ENCODE assay signal across 17 cellular contexts in the genomic region with DNA sequence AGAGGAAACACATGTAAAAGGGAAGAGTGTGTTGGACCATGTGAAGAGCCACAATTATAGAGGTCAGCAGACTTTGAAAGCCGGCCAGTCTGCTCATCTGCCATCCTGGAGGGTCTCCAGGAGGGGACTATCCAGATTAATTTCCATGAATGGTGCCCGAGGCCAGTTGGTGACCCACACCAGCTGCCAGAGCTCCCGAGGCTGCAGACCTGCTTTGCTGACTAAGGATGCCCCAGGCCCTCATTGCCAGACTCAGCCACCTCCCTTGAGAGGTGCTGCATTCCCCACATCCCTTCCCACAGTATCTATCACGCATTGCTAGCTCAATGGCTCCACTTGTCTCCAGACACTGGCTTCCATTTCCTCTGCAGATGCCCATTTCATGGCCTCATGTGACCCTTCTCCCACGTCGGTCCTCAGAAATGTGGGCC.
"Had no signal": no experiment of that assay in that cellular context is flagged by ENCODE, and none has a peak within 500 bp of the region (broad histone marks: within the 10 kb centered on the region; RNA-seq: fewer than 3 reads in every experiment).

No MANE protein-coding gene starts in this region.

- H3K27ac Mint-ChIP-seq: activated CD4-positive, alpha-beta T cell treated with anti-CD3 and anti-CD28 coated beads, Interleukin-2, amount 10 ng/mL, durations not matched to agents 7 days and 5 days; activated T-helper 17 cell treated with anti-CD3 and anti-CD28 coated beads, Interleukin-2, amount 50 U/mL, for 72 hours; T-helper 1 cell treated with Interleukin-12 subunit alpha and Interleukin-12 subunit beta and Interleukin-4 antibody, amounts not matched to agents 30 μg/mL and 1 μg/mL, for 36 hours had no signal

- H3K27me3 Mint-ChIP-seq: activated CD4-positive, alpha-beta T cell treated with anti-CD3 and anti-CD28 coated beads, Interleukin-2, amount 10 ng/mL, durations not matched to agents 7 days and 5 days; activated T-helper 17 cell treated with anti-CD3 and anti-CD28 coated beads, Interleukin-2, amount 50 U/mL, for 72 hours had no signal

- H3K27ac ChIP-seq: breast epithelium, esophagus squamous epithelium, foreskin keratinocyte, heart right ventricle, left ventricle myocardium inferior, parathyroid adenoma, stomach, vagina had no signal

- DNase-seq: activated CD4-positive, alpha-beta T cell treated with anti-CD3 and anti-CD28 coated beads, Interleukin-2, amount 10 ng/mL, durations not matched to agents 7 days and 5 days; activated CD4-positive, CD25-positive, alpha-beta regulatory T cell; activated CD8-positive, alpha-beta memory T cell treated with anti-CD3 and anti-CD28 coated beads for 24 hours; activated naive CD4-positive, alpha-beta T cell treated with anti-CD3 and anti-CD28 coated beads, Interleukin-2, amount 50 U/mL, for 16 hours; amygdala; esophagus squamous epithelium; foreskin keratinocyte; heart right ventricle; left ventricle myocardium inferior; stimulated activated CD4-positive, alpha-beta T cell treated with anti-CD3 and anti-CD28 coated beads, Interleukin-4, amount 100 ng/mL, for 4 hours; stomach had no signal

- H3K9me3 Mint-ChIP-seq: activated CD4-positive, alpha-beta T cell treated with anti-CD3 and anti-CD28 coated beads, Interleukin-2, amount 10 ng/mL, durations not matched to agents 7 days and 5 days; activated T-helper 17 cell treated with anti-CD3 and anti-CD28 coated beads, Interleukin-2, amount 50 U/mL, for 72 hours; T-helper 1 cell treated with Interleukin-12 subunit alpha and Interleukin-12 subunit beta and Interleukin-4 antibody, amounts not matched to agents 30 μg/mL and 1 μg/mL, for 36 hours had no signal

- H3K4me3 ChIP-seq: breast epithelium, esophagus squamous epithelium, heart right ventricle, left ventricle myocardium inferior, stomach, vagina had no signal

- H3K9me3 ChIP-seq: breast epithelium, esophagus squamous epithelium, heart right ventricle, left ventricle myocardium inferior, stomach, vagina had no signal

- H3K4me1 ChIP-seq: breast epithelium, esophagus squamous epithelium, foreskin keratinocyte, heart right ventricle, left ventricle myocardium inferior, parathyroid adenoma, stomach, vagina had no signal

- H3K36me3 ChIP-seq: breast epithelium, esophagus squamous epithelium, heart right ventricle, left ventricle myocardium inferior, stomach, vagina had no signal

- H3K79me2 ChIP-seq: parathyroid adenoma had no signal

- H2AFZ ChIP-seq: parathyroid adenoma had no signal

- H3K4me1 Mint-ChIP-seq: activated CD4-positive, alpha-beta T cell treated with anti-CD3 and anti-CD28 coated beads, Interleukin-2, amount 10 ng/mL, durations not matched to agents 7 days and 5 days; neural crest cell had no signal

- H3K4me3 Mint-ChIP-seq: activated CD4-positive, alpha-beta T cell treated with anti-CD3 and anti-CD28 coated beads, Interleukin-2, amount 10 ng/mL, durations not matched to agents 7 days and 5 days; activated T-helper 17 cell treated with anti-CD3 and anti-CD28 coated beads, Interleukin-2, amount 50 U/mL, for 72 hours; neural crest cell; T-helper 1 cell treated with Interleukin-12 subunit alpha and Interleukin-12 subunit beta and Interleukin-4 antibody, amounts not matched to agents 30 μg/mL and 1 μg/mL, for 36 hours had no signal

- H3K27me3 ChIP-seq: breast epithelium, esophagus squamous epithelium, foreskin keratinocyte, heart right ventricle, stomach, vagina had no signal
